In the genomic region with DNA sequence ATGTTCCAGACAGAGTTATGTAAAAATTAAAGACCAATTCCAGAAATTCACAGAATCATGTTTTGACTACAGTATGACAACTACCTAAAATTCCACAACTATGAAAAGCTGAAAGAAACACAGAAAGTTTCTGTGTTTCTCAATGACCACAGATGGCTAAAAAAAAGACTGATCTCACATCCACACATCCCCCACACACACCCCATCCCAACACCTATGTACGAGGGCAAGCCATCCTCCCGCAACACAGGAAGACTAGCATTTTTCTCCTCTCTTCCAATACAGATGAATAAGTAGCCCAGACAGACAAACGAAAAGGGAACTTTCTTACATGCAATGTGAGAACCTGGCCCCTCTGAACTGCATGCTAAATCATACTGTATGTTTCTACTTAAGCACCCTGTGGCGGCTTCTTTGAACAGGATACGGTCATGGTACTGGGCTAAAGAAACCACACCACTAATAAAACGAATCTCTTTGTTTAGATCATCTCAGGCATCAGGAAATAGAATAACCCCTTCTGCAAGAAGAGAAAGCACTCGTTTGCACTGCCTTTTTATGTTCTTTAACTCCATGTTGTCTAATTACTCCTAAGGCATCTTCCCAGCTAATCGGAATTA, we compare ENCODE assay signal across 14 cellular contexts.
A peak's percentile ranks its signal among the peaks of the same experiment; 100 is the strongest.
DNase-seq lines count a peak whose midpoint lies in the region; ATAC-seq, FAIRE-seq and TF ChIP-seq lines count a peak whose summit lies in the region.
"Had no signal": no experiment of that assay in that cellular context is flagged by ENCODE, and none has a peak within 500 bp of the region (broad histone marks: within the 10 kb centered on the region; RNA-seq: fewer than 3 reads in every experiment).

No MANE protein-coding gene starts in this region.

- peaks cover 0 to 5% of the 10 kb centered on the region in 2 donors for H3K4me1 ChIP-seq in neuronal stem cell (ENCODE audit: control insufficient read depth in 2 of 2, insufficient read depth in 1 of 2, low read depth in 1 of 2, low read length in 2 of 2)

- no peak overlapping the region for H3K23ac ChIP-seq in neuronal stem cell (ENCODE audit: low read depth, low read length, poor library complexity)

- no peak for TF ChIP-seq CTCF in glutamatergic neuron (IDR thresholded peaks at IDR 0.05; ENCODE audit: partially characterized antibody, unreplicated experiment)

- no peak overlapping the region for H2AFZ ChIP-seq in neuronal stem cell (ENCODE audit: low read length)

- CTCF ChIA-PET in T-cell (lab: Charles Lee): no interaction called here

- peak; percentile 76 for FAIRE-seq in GM18507 (lab: Jason Lieb, UNC)

- H3K4me2 ChIP-seq in neuronal stem cell (ENCODE audit: insufficient read depth, low read length, poor library complexity, severe bottlenecking): no peak overlapping the region

- H3K4ac ChIP-seq in neuronal stem cell (ENCODE audit: low read length): no peak overlapping the region

- peaks cover 49 to 65% of the 10 kb centered on the region in 2 donors for H3K4me1 Mint-ChIP-seq in immature natural killer cell
- H3K4me1 Mint-ChIP-seq in T-cell: peaks cover 27 to 48% (median 33%) of the 10 kb centered on the region in 3 donors
- no peaks in the 10 kb centered on the region for H3K4me1 Mint-ChIP-seq in glutamatergic neuron (ENCODE audit: low read depth, unreplicated experiment)

- whole genome bisulfite sequencing in neuronal stem cell (ENCODE audit: extremely low coverage in 2 of 2, insufficient read length in 2 of 2, insufficient replicate concordance in 1 of 2), 2 donors: no CpG with 5 or more reads among the region's 8 CpGs

- ATAC-seq in GM19467 (IDR thresholded peaks at IDR 0.05; ENCODE audit: unreplicated experiment): peak; percentile 70
- peak; percentile 73 for ATAC-seq in HG03159 (IDR thresholded peaks at IDR 0.05; ENCODE audit: unreplicated experiment)
- ATAC-seq in T-cell (replicated peaks in 1 of 4): no peak

- H2BK5ac ChIP-seq in neuronal stem cell (ENCODE audit: low read length): no peak overlapping the region

- no peak overlapping the region for H3K4me3 ChIP-seq in neuronal stem cell (ENCODE audit: low read length in 2 of 2)

- H3K27me3 ChIP-seq in neuronal stem cell (ENCODE audit: control insufficient read depth in 3 of 3, insufficient read depth in 3 of 3, low read depth in 1 of 3, low read length in 3 of 3): no peaks in the 10 kb centered on the region

- POLR2A ChIA-PET in T-cell (lab: Charles Lee): no interaction called here

- peak overlapping the region; percentile 24 to 87 (median 70) for H3K27ac Mint-ChIP-seq in immature natural killer cell
- H3K27ac Mint-ChIP-seq in T-cell: no peak overlapping the region
- no peak overlapping the region for H3K27ac Mint-ChIP-seq in glutamatergic neuron (ENCODE audit: unreplicated experiment)
- H3K27ac Mint-ChIP-seq: activated naive CD8-positive, alpha-beta T cell treated with anti-CD3 and anti-CD28 coated beads, Interleukin-2, amount 10 ng/mL, durations not matched to agents 7 days and 5 days had no signal

- no peaks in the 10 kb centered on the region for H3K9me3 ChIP-seq in neuronal stem cell (replicated peaks in 1 of 2; ENCODE audit: control insufficient read depth in 2 of 2, insufficient read depth in 1 of 2, low read depth in 1 of 2, low read length in 2 of 2)

- no peak overlapping the region for H4K8ac ChIP-seq in neuronal stem cell (ENCODE audit: low read depth, low read length)

- no peak overlapping the region for H2BK12ac ChIP-seq in neuronal stem cell (ENCODE audit: low read length)

- no peak overlapping the region for H4K91ac ChIP-seq in neuronal stem cell (ENCODE audit: low read depth, low read length, poor library complexity)

- no peak overlapping the region for H2BK120ac ChIP-seq in neuronal stem cell (ENCODE audit: low read depth, low read length)

- H3K79me1 ChIP-seq in neuronal stem cell (ENCODE audit: low read depth, low read length): no peaks in the 10 kb centered on the region

- H3K9ac ChIP-seq in neuronal stem cell (ENCODE audit: low read depth, low read length, poor library complexity): no peak overlapping the region

- peak overlapping the region; percentile 40 to 79 (median 65) for H3K4me3 Mint-ChIP-seq in immature natural killer cell
- H3K4me3 Mint-ChIP-seq in T-cell: no peak overlapping the region
- H3K4me3 Mint-ChIP-seq in glutamatergic neuron (ENCODE audit: unreplicated experiment): no peak overlapping the region
- H3K4me3 Mint-ChIP-seq: activated naive CD8-positive, alpha-beta T cell treated with anti-CD3 and anti-CD28 coated beads, Interleukin-2, amount 10 ng/mL, durations not matched to agents 7 days and 5 days had no signal

- DNase-seq in GM18507 (ENCODE audit: extremely low spot score, insufficient read length, low read depth) (no peak), immature natural killer cell (peak; percentile 5 to 19 (median 15)), neuronal stem cell (ENCODE audit: low spot score) (no peak), T-cell (no peak), glutamatergic neuron (no peak)
- DNase-seq in stimulated activated CD4-positive, alpha-beta T cell treated with anti-CD3 and anti-CD28 coated beads, Interleukin-4, amount 100 ng/mL, for 1 hour: no peak
- DNase-seq: activated naive CD8-positive, alpha-beta T cell treated with anti-CD3 and anti-CD28 coated beads, Interleukin-2, amount 10 ng/mL, durations not matched to agents 7 days and 5 days; Calu3; hypothalamus; NCI-H1436; stimulated activated naive CD4-positive, alpha-beta T cell had no signal

- H2AK5ac ChIP-seq in neuronal stem cell (ENCODE audit: low read depth, low read length): no peak overlapping the region

- peaks cover 0 to 1% (median 0%) of the 10 kb centered on the region in 3 donors for H3K27me3 Mint-ChIP-seq in immature natural killer cell (ENCODE audit: low read depth in 3 of 3)
- no peaks in the 10 kb centered on the region for H3K27me3 Mint-ChIP-seq in T-cell
- H3K27me3 Mint-ChIP-seq in glutamatergic neuron (ENCODE audit: unreplicated experiment): no peaks in the 10 kb centered on the region
- H3K27me3 Mint-ChIP-seq: activated naive CD8-positive, alpha-beta T cell treated with anti-CD3 and anti-CD28 coated beads, Interleukin-2, amount 10 ng/mL, durations not matched to agents 7 days and 5 days had no signal

- no peaks in the 10 kb centered on the region for H3K36me3 ChIP-seq in neuronal stem cell (replicated peaks in 1 of 2; ENCODE audit: control insufficient read depth in 2 of 2, insufficient read depth in 2 of 2, low read length in 2 of 2)

- H3K18ac ChIP-seq in neuronal stem cell (ENCODE audit: low read length): no peak overlapping the region

- H3K36me3 Mint-ChIP-seq in immature natural killer cell (peaks cover 0 to 4% (median 0%) of the 10 kb centered on the region in 3 donors), T-cell (peaks cover 11% of the 10 kb centered on the region), glutamatergic neuron (ENCODE audit: unreplicated experiment) (no peaks in the 10 kb centered on the region)
- H3K36me3 Mint-ChIP-seq: activated naive CD8-positive, alpha-beta T cell treated with anti-CD3 and anti-CD28 coated beads, Interleukin-2, amount 10 ng/mL, durations not matched to agents 7 days and 5 days had no signal

- H2BK15ac ChIP-seq in neuronal stem cell (ENCODE audit: low read length): no peak overlapping the region

- no peak overlapping the region for H3K27ac ChIP-seq in neuronal stem cell (replicated peaks; ENCODE audit: low read length)
- H3K27ac ChIP-seq: HL-60 had no signal

- H3K9me3 Mint-ChIP-seq in immature natural killer cell (no peaks in the 10 kb centered on the region), T-cell (no peaks in the 10 kb centered on the region), glutamatergic neuron (ENCODE audit: unreplicated experiment) (peaks cover 3% of the 10 kb centered on the region)
- H3K9me3 Mint-ChIP-seq: activated naive CD8-positive, alpha-beta T cell treated with anti-CD3 and anti-CD28 coated beads, Interleukin-2, amount 10 ng/mL, durations not matched to agents 7 days and 5 days had no signal

- no peak overlapping the region for H3K14ac ChIP-seq in neuronal stem cell (ENCODE audit: low read length)

Comparison
In these comparisons a context has a peak if more than half of its experiments do, and no peak if none do; other contexts are left out.
1. DNase-seq: peak in immature natural killer cell (3 of 3); none in GM18507 (single experiment), neuronal stem cell (single experiment), stimulated activated CD4-positive, alpha-beta T cell treated with anti-CD3 and anti-CD28 coated beads, Interleukin-4, amount 100 ng/mL, for 1 hour (single experiment), T-cell (0 of 34) and glutamatergic neuron (single experiment).
2. ATAC-seq: peak in GM19467 (single experiment) and HG03159 (single experiment); none in T-cell (0 of 4).
3. H3K27ac Mint-ChIP-seq: peak in immature natural killer cell (6 of 6); none in T-cell (0 of 2) and glutamatergic neuron (single experiment).
4. H3K4me3 Mint-ChIP-seq: peak in immature natural killer cell (5 of 5); none in T-cell (0 of 3) and glutamatergic neuron (single experiment).